8 cellular contexts compared by ENCODE assay signal in genomic region chr2:43082111-43082877, GRCh38.
DNase-seq lines count a peak whose midpoint lies in the region; ATAC-seq and TF ChIP-seq lines count a peak whose summit lies in the region.

No MANE protein-coding gene starts in this region.

- WGBS in right lobe of liver (ENCODE audit: insufficient coverage, low coverage, low lambda C conversion rate, missing lambda C conversion rate), result no CpG with 5 or more reads among the region's 15 CpGs

- intact Hi-C loops in right lobe of liver (cut with DNase I), result no loop called here

- H3K36me3 ChIP-seq in right lobe of liver, result no peaks in the 10 kb centered on the region

- no peaks in the 10 kb centered on the region for H3K9me3 ChIP-seq in right lobe of liver

- peak; percentile 9 to 30 (median 27) for ATAC-seq in right lobe of liver

- H3K27ac ChIP-seq in coronary artery (peak overlapping the region; percentile 94 to 99), right lobe of liver (peak overlapping the region in 2 of 3 donors; percentile 40 to 43), substantia nigra (ENCODE audit: low read depth, low read length, poor library complexity, severe bottlenecking) (peak overlapping the region; percentile 36)

- no peak for TF ChIP-seq CTCF in NB4 (IDR thresholded peaks at IDR 0.05; ENCODE audit: low read depth, low read length)
- no peak for TF ChIP-seq CTCF in coronary artery (IDR thresholded peaks at IDR 0.05)
- TF ChIP-seq CTCF in right lobe of liver (IDR thresholded peaks at IDR 0.05), result no peak
- no peak for TF ChIP-seq CTCF in GM20000 (IDR thresholded peaks at IDR 0.05; ENCODE audit: extremely low read depth, missing control alignments)

- peaks cover 0 to 5% (median 0%) of the 10 kb centered on the region in 4 donors for H3K4me1 ChIP-seq in right lobe of liver

- no peak overlapping the region for H3K4me3 ChIP-seq in NB4 (ENCODE audit: low read depth, low read length)
- H3K4me3 ChIP-seq in coronary artery, result no peak overlapping the region
- H3K4me3 ChIP-seq in right lobe of liver, result no peak overlapping the region

- H3K27me3 ChIP-seq in right lobe of liver, result no peaks in the 10 kb centered on the region

- DNase-seq in NB4 (ENCODE audit: low read depth), result peak; percentile 22
- no peak for DNase-seq in coronary artery (ENCODE audit: low spot score)
- DNase-seq in right lobe of liver, result no peak
- peak in 17 of 49 donors; percentile 11 to 70 (median 48) for DNase-seq in substantia nigra (lab: John Stamatoyannopoulos, UW)
- no peak for DNase-seq in 8988T
- no peak for DNase-seq in GM20000 (ENCODE audit: low spot score)
- no peak for DNase-seq in erythroblast (lab: John Stamatoyannopoulos, UW)
- DNase-seq in AML-193 (lab: John Stamatoyannopoulos, UW), result no peak

- no peak for TF ChIP-seq POLR2A in NB4 (IDR thresholded peaks at IDR 0.05; ENCODE audit: extremely low read depth, insufficient read length)
- TF ChIP-seq POLR2A in right lobe of liver (IDR thresholded peaks at IDR 0.05), result no peak
- no peak for TF ChIP-seq POLR2A in erythroblast (IDR thresholded peaks at IDR 0.05; ENCODE audit: low read length)

Comparison
In these comparisons a context has a peak if more than half of its experiments do, and no peak if none do; other contexts are left out.
1. H3K27ac ChIP-seq: peak in every context shown above with its lines; median percentile 96 in coronary artery; 42 in right lobe of liver; 36 in substantia nigra.